ENCODE assay signal across 8 cellular contexts in genomic region chr17:4480929-4481898, GRCh38. TPM values are rescaled to one million over a fixed set of nuclear protein-coding genes. Genes with fewer than 3 reads are reported as not detected.
DNase-seq lines count a peak whose midpoint lies in the region; ATAC-seq lines count a peak whose summit lies in the region.

No MANE protein-coding gene starts in this region.

- CTCF ChIA-PET in activated CD4-positive, alpha-beta T cell treated with anti-CD3 and anti-CD28 coated beads, Interleukin-2, amount 10 ng/mL, durations not matched to agents 7 days and 5 days (lab: Charles Lee): interaction anchor here (0.6 to 1.5 kb wide), 5 partner anchors 17 to 516 kb away, joined by 3 to 4 read pairs (median 3); partner anchors contain the start of gene SPNS2

- H3K9me3 Mint-ChIP-seq in activated CD4-positive, alpha-beta T cell treated with anti-CD3 and anti-CD28 coated beads, Interleukin-2, amount 10 ng/mL, durations not matched to agents 7 days and 5 days: no peaks in the 10 kb centered on the region
- no peaks in the 10 kb centered on the region for H3K9me3 Mint-ChIP-seq in stimulated activated naive CD8-positive, alpha-beta T cell treated with anti-CD3 and anti-CD28 coated beads, Interleukin-15, Interleukin-2, amounts not matched to agents 100 ng/mL and 50 ng/mL, for 24 hours

- peak; percentile 51 for DNase-seq in SIG-M5 treated with dmso at 0.1 percent for 504 hours (lab: John Stamatoyannopoulos, UW; ENCODE audit: unreplicated experiment)
- no peak for DNase-seq in SIG-M5 (lab: John Stamatoyannopoulos, UW)
- peak; percentile 62 for DNase-seq in activated CD4-positive, alpha-beta T cell treated with anti-CD3 and anti-CD28 coated beads, Interleukin-2, amount 10 ng/mL, durations not matched to agents 7 days and 5 days
- DNase-seq in left colon: peak; percentile 80 to 90
- no peak for DNase-seq in DMS153 treated with DMSO at 0.1 percent for 48 hours (lab: John Stamatoyannopoulos, UW; ENCODE audit: unreplicated experiment)
- DNase-seq in HCEC 1CT: no peak

- peaks cover 18% of the 10 kb centered on the region for H3K36me3 Mint-ChIP-seq in activated CD4-positive, alpha-beta T cell treated with anti-CD3 and anti-CD28 coated beads, Interleukin-2, amount 10 ng/mL, durations not matched to agents 7 days and 5 days (ENCODE audit: low read depth)
- no peaks in the 10 kb centered on the region for H3K36me3 Mint-ChIP-seq in stimulated activated naive CD8-positive, alpha-beta T cell treated with anti-CD3 and anti-CD28 coated beads, Interleukin-15, Interleukin-2, amounts not matched to agents 100 ng/mL and 50 ng/mL, for 24 hours (ENCODE audit: low read depth)

- intact Hi-C loops in left colon (cut with DNase I, micrococcal nuclease): no loop called here

- peak overlapping the region; percentile 95 for H3K27ac Mint-ChIP-seq in activated CD4-positive, alpha-beta T cell treated with anti-CD3 and anti-CD28 coated beads, Interleukin-2, amount 10 ng/mL, durations not matched to agents 7 days and 5 days
- H3K27ac Mint-ChIP-seq in stimulated activated naive CD8-positive, alpha-beta T cell treated with anti-CD3 and anti-CD28 coated beads, Interleukin-15, Interleukin-2, amounts not matched to agents 100 ng/mL and 50 ng/mL, for 24 hours: peak overlapping the region; percentile 93

- POLR2A ChIA-PET in activated CD4-positive, alpha-beta T cell treated with anti-CD3 and anti-CD28 coated beads, Interleukin-2, amount 10 ng/mL, durations not matched to agents 7 days and 5 days (lab: Charles Lee): interaction anchor here (0.5 kb wide), 1 partner anchor 574 kb away, joined by 11 read pairs; no protein-coding TSS in a partner anchor

- peak overlapping the region; percentile 55 for H3K4me3 Mint-ChIP-seq in activated CD4-positive, alpha-beta T cell treated with anti-CD3 and anti-CD28 coated beads, Interleukin-2, amount 10 ng/mL, durations not matched to agents 7 days and 5 days
- H3K4me3 Mint-ChIP-seq in stimulated activated naive CD8-positive, alpha-beta T cell treated with anti-CD3 and anti-CD28 coated beads, Interleukin-15, Interleukin-2, amounts not matched to agents 100 ng/mL and 50 ng/mL, for 24 hours: peak overlapping the region; percentile 63

- ATAC-seq in left colon: peak; percentile 64
- no peak for ATAC-seq in GM21717 (IDR thresholded peaks at IDR 0.05; ENCODE audit: unreplicated experiment)

- peaks cover 54% of the 10 kb centered on the region for H3K4me1 Mint-ChIP-seq in activated CD4-positive, alpha-beta T cell treated with anti-CD3 and anti-CD28 coated beads, Interleukin-2, amount 10 ng/mL, durations not matched to agents 7 days and 5 days
- H3K4me1 Mint-ChIP-seq in stimulated activated naive CD8-positive, alpha-beta T cell treated with anti-CD3 and anti-CD28 coated beads, Interleukin-15, Interleukin-2, amounts not matched to agents 100 ng/mL and 50 ng/mL, for 24 hours (ENCODE audit: low read depth): peaks cover 47% of the 10 kb centered on the region

- H3K27me3 Mint-ChIP-seq in activated CD4-positive, alpha-beta T cell treated with anti-CD3 and anti-CD28 coated beads, Interleukin-2, amount 10 ng/mL, durations not matched to agents 7 days and 5 days: no peaks in the 10 kb centered on the region
- no peaks in the 10 kb centered on the region for H3K27me3 Mint-ChIP-seq in stimulated activated naive CD8-positive, alpha-beta T cell treated with anti-CD3 and anti-CD28 coated beads, Interleukin-15, Interleukin-2, amounts not matched to agents 100 ng/mL and 50 ng/mL, for 24 hours

RNA-seq across cellular contexts. Expression of gene SPNS2, which starts 17.5 kb away (rescaled TPM):
- under 1 TPM; 0.25 to 0.29 TPM for total RNA-seq in activated CD4-positive, alpha-beta T cell treated with anti-CD3 and anti-CD28 coated beads, Interleukin-2, amount 10 ng/mL, durations not matched to agents 7 days and 5 days
- 10 to 100 TPM; 12.4 to 13.5 TPM for total RNA-seq in left colon

RNA-seq across cellular contexts. Expression of gene SPNS3, which starts 47.5 kb away (rescaled TPM):
- total RNA-seq in activated CD4-positive, alpha-beta T cell treated with anti-CD3 and anti-CD28 coated beads, Interleukin-2, amount 10 ng/mL, durations not matched to agents 7 days and 5 days: 1 to 10 TPM; 6.5 to 8.0 TPM
- total RNA-seq in left colon: under 1 TPM; 0.50 to 0.89 TPM

Comparison
In these comparisons a context has a peak if more than half of its experiments do, and no peak if none do; other contexts are left out.
1. DNase-seq: peak in SIG-M5 treated with dmso at 0.1 percent for 504 hours (single experiment), activated CD4-positive, alpha-beta T cell treated with anti-CD3 and anti-CD28 coated beads, Interleukin-2, amount 10 ng/mL, durations not matched to agents 7 days and 5 days (single experiment) and left colon (2 of 2); none in SIG-M5 (single experiment), DMS153 treated with DMSO at 0.1 percent for 48 hours (single experiment) and HCEC 1CT (single experiment).
2. RNA of gene SPNS2, which starts 17.5 kb away (total RNA-seq): 12.4 to 13.5 TPM in left colon; 0.25 to 0.29 TPM in activated CD4-positive, alpha-beta T cell treated with anti-CD3 and anti-CD28 coated beads, Interleukin-2, amount 10 ng/mL, durations not matched to agents 7 days and 5 days; every median in the first group is over 10 times any median in the second.